ENCODE assay signal across 18 cellular contexts in the genomic region with DNA sequence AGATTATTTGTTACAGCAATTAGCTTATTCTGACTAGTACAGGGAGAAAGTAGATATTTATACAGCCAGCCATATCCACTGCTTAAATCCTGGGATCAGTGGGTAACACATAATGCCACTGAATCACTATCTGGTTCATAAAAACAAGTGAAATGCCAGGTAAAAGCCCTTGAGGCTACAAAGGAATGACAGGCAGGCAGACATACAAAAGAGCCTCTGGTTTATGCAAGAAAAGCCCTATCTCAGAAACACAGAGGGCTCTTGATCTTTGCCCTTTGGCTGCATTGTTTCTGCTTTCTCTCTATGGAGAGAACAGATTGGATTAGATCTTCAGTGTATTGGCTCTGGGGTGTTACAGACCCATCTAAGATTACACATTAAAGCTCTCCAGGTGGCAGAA.
A peak's percentile ranks its signal among the peaks of the same experiment; 100 is the strongest.
DNase-seq lines count a peak whose midpoint lies in the region; ATAC-seq and TF ChIP-seq lines count a peak whose summit lies in the region.
"Had no signal": no experiment of that assay in that cellular context is flagged by ENCODE, and none has a peak within 500 bp of the region (broad histone marks: within the 10 kb centered on the region; RNA-seq: fewer than 3 reads in every experiment).

No MANE protein-coding gene starts in this region.

- no peak overlapping the region for H3K4me2 ChIP-seq in neural progenitor cell
- H3K4me2 ChIP-seq: KMS-11 had no signal

- peaks cover 10% of the 10 kb centered on the region for H3K9me3 Mint-ChIP-seq in neural progenitor cell
- H3K9me3 Mint-ChIP-seq: activated T-cell treated with anti-CD3 and anti-CD28 coated beads, Interleukin-2, amount 50 U/mL, for 24 hours; memory B cell had no signal

- peaks cover 98% of the 10 kb centered on the region for H3K27me3 ChIP-seq in neural progenitor cell
- H3K27me3 ChIP-seq: Peyer's patch, stomach had no signal

- DNase-seq in HuH-7 (ENCODE audit: low spot score) (peak; percentile 40), NCI-H524 treated with DMSO at 0.1 percent for 48 hours (lab: John Stamatoyannopoulos, UW) (peak; percentile 36), ecto neural progenitor cell (ENCODE audit: low spot score) (peak; percentile 61), neural progenitor cell (ENCODE audit: low spot score) (peak; percentile 89), sciatic nerve (ENCODE audit: low spot score) (no peak)
- DNase-seq: activated CD4-positive, alpha-beta T cell treated with anti-CD3 and anti-CD28 coated beads for 4 hours; activated naive CD8-positive, alpha-beta T cell treated with anti-CD3 and anti-CD28 coated beads for 36 hours; activated T-cell treated with anti-CD3 and anti-CD28 coated beads, Interleukin-2, amount 50 U/mL, for 24 hours; Peyer's patch; small intestine; stomach; T-helper 17 cell had no signal

- no peak for TF ChIP-seq CTCF in neural progenitor cell (IDR thresholded peaks at IDR 0.05)

- H3K27ac ChIP-seq in neural progenitor cell: no peak overlapping the region
- H3K27ac ChIP-seq: C4-2B, KMS-11, Peyer's patch, stomach had no signal

- no peak overlapping the region for H3K4me3 ChIP-seq in neural progenitor cell
- H3K4me3 ChIP-seq: coronary artery, Peyer's patch, stomach had no signal

- no peaks in the 10 kb centered on the region for H3K79me2 ChIP-seq in neural progenitor cell (ENCODE audit: low read depth)

- H2AFZ ChIP-seq in neural progenitor cell (replicated peaks): no peak overlapping the region

- no peak overlapping the region for H3K9ac ChIP-seq in neural progenitor cell
- H3K9ac ChIP-seq: KMS-11 had no signal

- no peaks in the 10 kb centered on the region for H3F3A ChIP-seq in neural progenitor cell (ENCODE audit: low read depth)

- no peaks in the 10 kb centered on the region for H3K36me3 ChIP-seq in neural progenitor cell
- H3K36me3 ChIP-seq: Peyer's patch, stomach had no signal

- ATAC-seq in sciatic nerve (no peak), HG03108 (IDR thresholded peaks at IDR 0.05; ENCODE audit: unreplicated experiment) (no peak), HG03520 (IDR thresholded peaks at IDR 0.05; ENCODE audit: unreplicated experiment) (no peak)
- ATAC-seq: T-helper 17 cell had no signal

- peaks cover 15% of the 10 kb centered on the region for H4K20me1 ChIP-seq in neural progenitor cell (ENCODE audit: low read depth)

- peaks cover 9% of the 10 kb centered on the region for H3K4me1 ChIP-seq in neural progenitor cell
- H3K4me1 ChIP-seq: Peyer's patch, stomach had no signal

- no peak overlapping the region for H3K27ac Mint-ChIP-seq in neural progenitor cell
- H3K27ac Mint-ChIP-seq: activated naive CD8-positive, alpha-beta T cell treated with anti-CD3 and anti-CD28 coated beads for 36 hours; activated T-cell treated with anti-CD3 and anti-CD28 coated beads, Interleukin-2, amount 50 U/mL, for 24 hours; memory B cell; T-helper 17 cell had no signal

- H3K4me1 Mint-ChIP-seq in neural progenitor cell: peaks cover 17% of the 10 kb centered on the region
- H3K4me1 Mint-ChIP-seq: activated naive CD8-positive, alpha-beta T cell treated with anti-CD3 and anti-CD28 coated beads for 36 hours; memory B cell had no signal

- H3K4me3 Mint-ChIP-seq in neural progenitor cell: no peak overlapping the region
- H3K4me3 Mint-ChIP-seq: activated naive CD8-positive, alpha-beta T cell treated with anti-CD3 and anti-CD28 coated beads for 36 hours; activated T-cell treated with anti-CD3 and anti-CD28 coated beads, Interleukin-2, amount 50 U/mL, for 24 hours; memory B cell; T-helper 17 cell had no signal

- peaks cover 4% of the 10 kb centered on the region for H3K27me3 Mint-ChIP-seq in neural progenitor cell (ENCODE audit: insufficient read depth, low read depth)
- H3K27me3 Mint-ChIP-seq: activated naive CD8-positive, alpha-beta T cell treated with anti-CD3 and anti-CD28 coated beads for 36 hours; activated T-cell treated with anti-CD3 and anti-CD28 coated beads, Interleukin-2, amount 50 U/mL, for 24 hours; T-helper 17 cell had no signal

- H3K9me3 ChIP-seq in neural progenitor cell (ENCODE audit: low read depth): no peaks in the 10 kb centered on the region
- H3K9me3 ChIP-seq: Peyer's patch, stomach had no signal

- H3K36me3 Mint-ChIP-seq in neural progenitor cell: peaks cover 2% of the 10 kb centered on the region
- H3K36me3 Mint-ChIP-seq: activated naive CD8-positive, alpha-beta T cell treated with anti-CD3 and anti-CD28 coated beads for 36 hours; memory B cell had no signal

- intact Hi-C loops in sciatic nerve (cut with DNase I): no loop called here
